Comparison of ENCODE assay signal across 19 cellular contexts in the genomic region with DNA sequence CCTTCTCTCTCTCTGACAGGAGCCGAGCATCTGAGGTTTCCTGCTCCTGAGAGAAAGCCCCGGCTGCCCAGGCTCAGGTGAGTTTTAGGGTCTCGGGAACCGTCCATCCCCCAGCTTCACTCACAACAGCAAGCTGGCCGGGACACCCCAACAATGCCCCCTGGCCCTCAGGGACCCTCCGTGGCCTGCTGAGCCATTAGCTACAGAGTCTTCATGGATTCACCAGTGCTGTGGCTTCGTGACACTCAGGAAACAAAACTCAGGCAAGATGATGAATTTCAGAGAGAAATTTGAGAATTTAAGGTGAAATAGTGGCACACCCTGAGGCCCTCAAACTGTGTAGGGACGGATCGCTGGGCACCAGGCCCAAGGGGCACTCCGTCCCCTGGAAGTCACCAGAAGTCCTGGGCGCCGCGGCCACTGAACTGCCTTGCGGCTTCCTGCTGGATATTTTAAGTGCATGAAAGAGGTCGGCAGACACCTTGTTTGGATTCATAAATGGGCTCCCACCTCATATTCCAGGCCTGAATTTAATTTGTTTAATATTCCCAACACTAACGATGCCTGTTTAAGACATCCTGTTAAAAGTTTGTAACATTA.
DNase-seq lines count a peak whose midpoint lies in the region; ATAC-seq, FAIRE-seq and TF ChIP-seq lines count a peak whose summit lies in the region.
"Had no signal": no experiment of that assay in that cellular context is flagged by ENCODE, and none has a peak within 500 bp of the region (broad histone marks: within the 10 kb centered on the region; RNA-seq: fewer than 3 reads in every experiment).

No MANE protein-coding gene starts in this region.

- H3K27me3 ChIP-seq in H1 (replicated peaks in 1 of 4; ENCODE audit: control insufficient read depth in 3 of 4, extremely low read depth in 1 of 4, insufficient read depth in 3 of 4, low read length in 3 of 4), result no peaks in the 10 kb centered on the region
- H3K27me3 ChIP-seq: BLaER1 had no signal

- no peak overlapping the region for H3K4me2 ChIP-seq in H1 (ENCODE audit: insufficient read depth in 1 of 2, low read depth in 2 of 2, low read length in 2 of 2)
- H3K4me2 ChIP-seq: BLaER1 had no signal

- H3K4me3 Mint-ChIP-seq in natural killer cell treated with Interleukin-12 subunit alpha and Interleukin-12 subunit beta and Interleukin-15 and Interleukin-18, amount 100 ng/mL, for 72 hours, result no peak overlapping the region
- H3K4me3 Mint-ChIP-seq in natural killer cell, result no peak overlapping the region
- H3K4me3 Mint-ChIP-seq: CD4-positive, CD25-positive, alpha-beta regulatory T cell; CD8-positive, alpha-beta T cell; HFFc6 had no signal

- H3K23me2 ChIP-seq in H1 (ENCODE audit: low read depth, low read length), result peaks cover 6% of the 10 kb centered on the region; the same call in 1 of the 2 replicates

- H3K9ac ChIP-seq in H1 (replicated peaks in 1 of 4; ENCODE audit: extremely low read depth in 1 of 4, low read depth in 3 of 4, low read length in 3 of 4), result no peak overlapping the region
- H3K9ac ChIP-seq: BLaER1, GM23248 had no signal

- no peaks in the 10 kb centered on the region for H3K36me3 ChIP-seq in H1 (ENCODE audit: control insufficient read depth in 2 of 4, insufficient read depth in 4 of 4, low read length in 3 of 4)
- H3K36me3 ChIP-seq: BLaER1, HAP-1 had no signal

- H4K8ac ChIP-seq in H1 (ENCODE audit: extremely low read depth, insufficient read depth, low read length), result no peak overlapping the region

- peaks cover 6% of the 10 kb centered on the region for H3K36me3 Mint-ChIP-seq in natural killer cell treated with Interleukin-12 subunit alpha and Interleukin-12 subunit beta and Interleukin-15 and Interleukin-18, amount 100 ng/mL, for 72 hours
- H3K36me3 Mint-ChIP-seq in natural killer cell, result no peaks in the 10 kb centered on the region
- H3K36me3 Mint-ChIP-seq: CD4-positive, CD25-positive, alpha-beta regulatory T cell; CD8-positive, alpha-beta T cell had no signal

- H3K27ac ChIP-seq in H1 (ENCODE audit: low read depth, low read length), result no peak overlapping the region
- H3K27ac ChIP-seq: BLaER1, C4-2B, GM23248 had no signal

- peaks cover 9% of the 10 kb centered on the region for H3K9me3 Mint-ChIP-seq in natural killer cell treated with Interleukin-12 subunit alpha and Interleukin-12 subunit beta and Interleukin-15 and Interleukin-18, amount 100 ng/mL, for 72 hours
- H3K9me3 Mint-ChIP-seq in natural killer cell, result peaks cover 3 to 7% of the 10 kb centered on the region in 2 donors

- H2BK12ac ChIP-seq in H1 (ENCODE audit: low read depth, low read length), result no peak overlapping the region

- H4K5ac ChIP-seq in H1 (ENCODE audit: insufficient read length, low read depth, low read length), result no peak overlapping the region

- TF ChIP-seq POLR2A in H1 (IDR thresholded peaks at IDR 0.05; ENCODE audit: control extremely low read depth in 1 of 2, low read depth in 2 of 2, low read length in 2 of 2), result no peak

- no peaks in the 10 kb centered on the region for H3K79me2 ChIP-seq in H1 (ENCODE audit: control insufficient read depth in 1 of 2, insufficient read depth in 2 of 2, low read length in 2 of 2)

- no peak overlapping the region for H3K27ac Mint-ChIP-seq in natural killer cell treated with Interleukin-12 subunit alpha and Interleukin-12 subunit beta and Interleukin-15 and Interleukin-18, amount 100 ng/mL, for 72 hours
- no peak overlapping the region for H3K27ac Mint-ChIP-seq in natural killer cell
- H3K27ac Mint-ChIP-seq: CD4-positive, CD25-positive, alpha-beta regulatory T cell; CD8-positive, alpha-beta T cell; HFFc6 had no signal

- no peak overlapping the region for H2BK15ac ChIP-seq in H1 (ENCODE audit: low read length)

- no peak overlapping the region for H3K4ac ChIP-seq in H1 (replicated peaks; ENCODE audit: insufficient read length, low read depth, low read length)

- H3K56ac ChIP-seq in H1 (replicated peaks; ENCODE audit: insufficient read length, low read depth, low read length), result no peak overlapping the region

- H3K23ac ChIP-seq in H1 (ENCODE audit: insufficient read length), result no peak overlapping the region

- H3K79me1 ChIP-seq in H1 (ENCODE audit: low read depth, low read length), result no peaks in the 10 kb centered on the region

- H3K18ac ChIP-seq in H1 (ENCODE audit: extremely low read depth, low read length), result no peak overlapping the region

- H4K91ac ChIP-seq in H1 (replicated peaks; ENCODE audit: insufficient read length, low read length), result peak overlapping the region; percentile 9

- peaks cover 0 to 5% of the 10 kb centered on the region in 2 experiments for H4K20me1 ChIP-seq in H1 (replicated peaks in 1 of 2; ENCODE audit: control insufficient read depth in 1 of 2, insufficient read depth in 2 of 2, low read length in 2 of 2)
- H4K20me1 ChIP-seq: BLaER1 had no signal

- POLR2A ChIA-PET in H1 (lab: Charles Lee; ENCODE audit: partially characterized antibody), result no interaction called here

- TF ChIP-seq EP300 in H1 (IDR thresholded peaks at IDR 0.05; ENCODE audit: borderline replicate concordance in 1 of 2, low read depth in 2 of 2, low read length in 2 of 2), result no peak

- no peak overlapping the region for H2BK5ac ChIP-seq in H1 (ENCODE audit: low read depth, low read length)

- no peak overlapping the region for H3K14ac ChIP-seq in H1 (ENCODE audit: insufficient read length)

- CTCF ChIA-PET in H1 (lab: Charles Lee; ENCODE audit: partially characterized antibody), result no interaction called here

- ATAC-seq in natural killer cell treated with Interleukin-12 subunit alpha and Interleukin-12 subunit beta and Interleukin-15 and Interleukin-18, amount 100 ng/mL, for 72 hours, result no peak
- ATAC-seq in natural killer cell, result no peak
- ATAC-seq in activated CD4-positive, CD25-positive, alpha-beta regulatory T cell treated with anti-CD3 and anti-CD28 coated beads, Interleukin-2, amount 50 U/mL, for 24 hours, result no peak
- ATAC-seq: CD8-positive, alpha-beta T cell had no signal

- 89% methylated on average over 15 of the region's 16 CpGs; no CpG with 5 or more reads in 1 of the 2 experiments for WGBS in H1 (ENCODE audit: extremely low coverage in 1 of 2, insufficient coverage in 1 of 2, insufficient read length in 1 of 2, insufficient replicate concordance in 2 of 2, low coverage in 1 of 2, low lambda C conversion rate in 2 of 2, missing lambda C conversion rate in 1 of 2), 2 experiments

- DNase-seq in natural killer cell treated with Interleukin-12 subunit alpha and Interleukin-12 subunit beta and Interleukin-15 and Interleukin-18, amount 100 ng/mL, for 72 hours (ENCODE audit: low spot score), result peak; percentile 8
- DNase-seq in natural killer cell (no peak), H1 (ENCODE audit: low read depth in 1 of 2, low spot score in 2 of 2) (no peak), mesenteric fat pad (ENCODE audit: low spot score) (peak; percentile 82), NCI-H187 (lab: John Stamatoyannopoulos, UW) (no peak), HT-29 (ENCODE audit: low spot score) (no peak)
- DNase-seq: Caco-2; CD4-positive, CD25-positive, alpha-beta regulatory T cell; CD8-positive, alpha-beta T cell; DMS153; DND-41; GM23248; HFFc6 had no signal

- no peaks in the 10 kb centered on the region for H3K4me1 ChIP-seq in H1 (replicated peaks in 1 of 4; ENCODE audit: control insufficient read depth in 3 of 4, insufficient read depth in 4 of 4, low read length in 3 of 4)
- H3K4me1 ChIP-seq: BLaER1, Caco-2, HAP-1 had no signal

- no peak overlapping the region for H2BK120ac ChIP-seq in H1 (replicated peaks; ENCODE audit: low read depth, low read length)

- H3K4me3 ChIP-seq in H1 (ENCODE audit: extremely low read depth in 1 of 4, insufficient read depth in 2 of 4, low read depth in 3 of 4, low read length in 4 of 4), result no peak overlapping the region
- H3K4me3 ChIP-seq: BLaER1, GM23248, HAP-1 had no signal

- FAIRE-seq in H1 (lab: Jason Lieb, UNC), result no peak
- FAIRE-seq: G401.6, GM12892 had no signal

- H2BK20ac ChIP-seq in H1 (ENCODE audit: low read length), result no peak overlapping the region

- intact Hi-C loops in natural killer cell (cut with micrococcal nuclease), result no loop called here

- no peak overlapping the region for H2AFZ ChIP-seq in H1 (ENCODE audit: low read length)
- H2AFZ ChIP-seq: GM23248 had no signal

- TF ChIP-seq CTCF in natural killer cell (IDR thresholded peaks at IDR 0.05) (no peak), H1 (IDR thresholded peaks at IDR 0.05; ENCODE audit: control extremely low read depth in 1 of 3, insufficient read depth in 1 of 3, low read depth in 1 of 3, low read length in 3 of 3) (no peak)

- peaks cover 0 to 9% of the 10 kb centered on the region in 2 donors for H3K27me3 Mint-ChIP-seq in natural killer cell treated with Interleukin-12 subunit alpha and Interleukin-12 subunit beta and Interleukin-15 and Interleukin-18, amount 100 ng/mL, for 72 hours
- peaks cover 0 to 10% of the 10 kb centered on the region in 2 donors for H3K27me3 Mint-ChIP-seq in natural killer cell (ENCODE audit: low read depth in 2 of 2)
- H3K27me3 Mint-ChIP-seq: CD4-positive, CD25-positive, alpha-beta regulatory T cell had no signal

- peaks cover 0 to 4% of the 10 kb centered on the region in 2 donors for H3K4me1 Mint-ChIP-seq in natural killer cell treated with Interleukin-12 subunit alpha and Interleukin-12 subunit beta and Interleukin-15 and Interleukin-18, amount 100 ng/mL, for 72 hours (ENCODE audit: low read depth in 2 of 2)
- H3K4me1 Mint-ChIP-seq in natural killer cell, result no peaks in the 10 kb centered on the region
- H3K4me1 Mint-ChIP-seq: CD4-positive, CD25-positive, alpha-beta regulatory T cell had no signal

- H2AK5ac ChIP-seq in H1 (ENCODE audit: low read depth, low read length), result no peak overlapping the region

- peaks cover 0 to 3% of the 10 kb centered on the region in 2 experiments; a peak in 1 of 4 replicates for H3K9me3 ChIP-seq in H1 (ENCODE audit: insufficient read depth in 2 of 2, low read depth in 1 of 2, low read length in 1 of 2)
- H3K9me3 ChIP-seq: BLaER1, Caco-2, HAP-1 had no signal

- TF ChIP-seq RAD21 in H1 (IDR thresholded peaks at IDR 0.05 in 1 of 2, conservative IDR thresholded peaks at IDR 0.05 in 1 of 2; ENCODE audit: low read depth in 2 of 2, low read length in 2 of 2), result no peak

TF ChIP-seq in H1, 55 proteins besides CTCF, POLR2A, EP300 and RAD21:
- TF ChIP-seq HDAC6 (IDR thresholded peaks at IDR 0.05; ENCODE audit: low read depth, low read length) (no peak), BACH1 (IDR thresholded peaks at IDR 0.05; ENCODE audit: low read length) (no peak), NANOG (IDR thresholded peaks at IDR 0.05; ENCODE audit: insufficient read depth, low read depth, low read length, poor library complexity, severe bottlenecking) (no peak), SIRT6 (IDR thresholded peaks at IDR 0.05; ENCODE audit: low read length) (no peak), POU5F1 (IDR thresholded peaks at IDR 0.05; ENCODE audit: low read depth, low read length) (no peak), ASH2L (IDR thresholded peaks at IDR 0.05; ENCODE audit: low read length) (no peak), GTF2F1 (IDR thresholded peaks at IDR 0.05; ENCODE audit: borderline replicate concordance, low read depth, low read length) (no peak), EGR1 (IDR thresholded peaks at IDR 0.05; ENCODE audit: borderline replicate concordance, low read depth, low read length) (no peak), TCF12 (IDR thresholded peaks at IDR 0.05; ENCODE audit: low read depth, low read length) (no peak)
TF ChIP-seq in H1: peak in this region for 0.

Comparison
In these comparisons a context has a peak if more than half of its experiments do, and no peak if none do; other contexts are left out.
1. DNase-seq: peak in natural killer cell treated with Interleukin-12 subunit alpha and Interleukin-12 subunit beta and Interleukin-15 and Interleukin-18, amount 100 ng/mL, for 72 hours (single experiment) and mesenteric fat pad (single experiment); none in natural killer cell (single experiment), H1 (0 of 2), NCI-H187 (0 of 2) and HT-29 (single experiment).